ENCODE assay signal across 1 cellular context in genomic region chr18:36673452-36673851, GRCh38.
TF ChIP-seq lines count a peak whose summit lies in the region.

No MANE protein-coding gene starts in this region.

TF ChIP-seq in GM23338, 12 proteins besides CTCF, POLR2A, EP300 and RAD21:
- TF ChIP-seq REST (IDR thresholded peaks at IDR 0.05; ENCODE audit: unreplicated experiment) (no peak), ZNF331 (CRISPR knock-in tag; IDR thresholded peaks at IDR 0.05; ENCODE audit: low read depth) (no peak), ZNF462 (CRISPR knock-in tag; IDR thresholded peaks at IDR 0.05) (no peak), STAT1 (IDR thresholded peaks at IDR 0.05; ENCODE audit: unreplicated experiment) (no peak), CREB1 (CRISPR knock-in tag; IDR thresholded peaks at IDR 0.05; ENCODE audit: low read depth) (no peak)
TF ChIP-seq in GM23338: peak in this region for 0.
